In the genomic region with DNA sequence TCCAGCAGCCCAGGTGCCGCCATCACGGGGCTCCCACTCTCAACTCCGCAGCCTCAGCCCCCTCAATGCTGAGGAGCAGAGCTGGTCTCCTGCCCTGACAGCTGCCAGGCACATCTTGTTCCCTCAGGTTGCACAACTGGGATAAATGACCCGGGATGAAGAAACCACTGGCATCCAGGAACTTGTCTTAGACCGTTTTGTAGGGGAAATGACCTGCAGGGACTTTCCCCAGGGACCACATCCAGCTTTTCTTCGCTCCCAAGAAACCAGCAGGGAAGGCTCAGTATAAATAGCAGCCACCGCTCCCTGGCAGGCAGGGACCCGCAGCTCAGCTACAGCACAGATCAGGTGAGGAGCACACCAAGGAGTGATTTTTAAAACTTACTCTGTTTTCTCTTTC, we compare ENCODE assay signal across 1 cellular context.
TF ChIP-seq lines count a peak whose summit lies in the region.

A gene (plus strand): TSS at position 316 of the 400 bp plus-strand sequence. CDS start 624 bp downstream, outside the sequence.

TF ChIP-seq in H1, 55 proteins besides CTCF, POLR2A, EP300 and RAD21 (continued from another document):
- TF ChIP-seq JUND (IDR thresholded peaks at IDR 0.05; ENCODE audit: low read length) (no peak), SIN3A (conservative IDR thresholded peaks at IDR 0.05 in 1 of 2, IDR thresholded peaks at IDR 0.05 in 1 of 2; ENCODE audit: low read depth in 1 of 2, low read length in 2 of 2) (no peak)
